In the genomic region with DNA sequence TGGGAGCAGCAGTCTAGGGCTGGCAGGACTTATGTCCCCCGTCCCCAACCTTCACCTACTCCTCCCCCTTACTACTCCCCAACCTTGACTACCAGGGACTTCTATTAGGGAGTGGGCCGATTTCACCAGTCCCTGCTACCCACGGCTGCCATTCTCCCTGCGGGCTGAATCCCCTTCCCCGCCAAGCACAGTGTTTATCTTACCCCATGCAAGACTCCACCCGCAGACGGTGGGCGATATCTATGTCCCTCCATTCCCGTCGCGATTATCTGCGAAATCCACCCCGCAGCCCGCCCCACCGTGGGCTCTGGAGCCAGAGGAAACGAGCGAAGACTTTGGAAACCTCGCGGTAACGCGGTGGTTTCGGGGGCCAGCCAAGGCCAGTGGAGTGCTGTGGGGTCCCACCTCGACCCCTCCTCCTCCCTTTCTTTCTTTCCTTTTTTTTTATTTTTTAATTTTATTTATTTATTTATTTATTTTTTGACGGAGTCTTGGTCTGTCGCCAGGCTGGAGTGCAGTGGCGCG, we compare ENCODE assay signal across 16 cellular contexts. TPM values are rescaled to one million over a fixed set of nuclear protein-coding genes. Genes with fewer than 3 reads are reported as not detected.
A peak's percentile ranks its signal among the peaks of the same experiment; 100 is the strongest.
DNase-seq lines count a peak whose midpoint lies in the region; ATAC-seq and TF ChIP-seq lines count a peak whose summit lies in the region.
"Had no signal": no experiment of that assay in that cellular context is flagged by ENCODE, and none has a peak within 500 bp of the region (broad histone marks: within the 10 kb centered on the region; RNA-seq: fewer than 3 reads in every experiment).

No MANE protein-coding gene starts in this region.

- no peak overlapping the region for H2BK12ac ChIP-seq in H9 (ENCODE audit: insufficient read length, low read depth, low read length)

- H3K27ac Mint-ChIP-seq in T-helper 2 cell treated with Interferon-gamma antibody and Interleukin-4, amounts not matched to agents 5 μg/mL and 100 μg/mL, for 36 hours = peak overlapping the region; percentile 62
- H3K27ac Mint-ChIP-seq in H9 (no peak overlapping the region; a peak in 1 of 7 replicates), brain (peak overlapping the region; percentile 74 to 97 (median 93)), neural crest cell (ENCODE audit: unreplicated experiment) (no peak overlapping the region)

- peaks cover 14% of the 10 kb centered on the region for H3K23me2 ChIP-seq in H9 (ENCODE audit: insufficient read length, low read depth, low read length, poor library complexity, severe bottlenecking)

- H4K91ac ChIP-seq in H9 (ENCODE audit: insufficient read length, low read depth, low read length) = no peak overlapping the region

- no peak overlapping the region for H3K4ac ChIP-seq in H9 (ENCODE audit: low read depth, low read length)

- H3K4me2 ChIP-seq in H9 (ENCODE audit: insufficient read depth, insufficient read length, low read length) = peak overlapping the region; percentile 72

- no peak for DNase-seq in T-helper 2 cell treated with Interferon-gamma antibody and Interleukin-4, amounts not matched to agents 5 μg/mL and 100 μg/mL, for 36 hours (ENCODE audit: low spot score)
- DNase-seq in T-helper 2 cell (no peak), H9 (no peak), neural crest cell (ENCODE audit: low read depth, low spot score) (no peak), SHP77 (lab: John Stamatoyannopoulos, UW) (no peak), NCI-H187 treated with DMSO at 0.1 percent for 48 hours (lab: John Stamatoyannopoulos, UW) (no peak)
- DNase-seq: brain microvascular endothelial cell; effector memory CD4-positive, alpha-beta T cell; NCI-H1417 had no signal

- no peak for ATAC-seq in GM19455 (IDR thresholded peaks at IDR 0.05; ENCODE audit: unreplicated experiment)

- WGBS in H9 (ENCODE audit: extremely low coverage, insufficient read length, low lambda C conversion rate) = no CpG with 5 or more reads among the region's 27 CpGs

- H3K27me3 ChIP-seq in H9 (ENCODE audit: insufficient read depth, low read length) = peaks cover 60% of the 10 kb centered on the region

- no peak overlapping the region for H4K5ac ChIP-seq in H9 (ENCODE audit: insufficient read length, low read depth, low read length)

- H3K36me3 Mint-ChIP-seq in T-helper 2 cell treated with Interferon-gamma antibody and Interleukin-4, amounts not matched to agents 5 μg/mL and 100 μg/mL, for 36 hours (ENCODE audit: low read depth) = peaks cover 2% of the 10 kb centered on the region
- peaks cover 0 to 1% (median 0%) of the 10 kb centered on the region in 3 experiments; a peak in 3 of 7 replicates for H3K36me3 Mint-ChIP-seq in H9 (ENCODE audit: insufficient read depth in 1 of 3, low read depth in 3 of 3)
- peaks cover 34% of the 10 kb centered on the region for H3K36me3 Mint-ChIP-seq in brain
- peaks cover 5% of the 10 kb centered on the region for H3K36me3 Mint-ChIP-seq in neural crest cell (ENCODE audit: low read depth)

- H3K9ac ChIP-seq in H9 (ENCODE audit: extremely low read depth, insufficient read length, low read length) = no peak overlapping the region

- H3K9me3 ChIP-seq in H9 (ENCODE audit: control insufficient read depth, low read depth, low read length) = no peaks in the 10 kb centered on the region
- H3K9me3 ChIP-seq: neutrophil had no signal

- H2BK15ac ChIP-seq in H9 (ENCODE audit: low read depth, low read length) = no peak overlapping the region

- no peak overlapping the region for H3K18ac ChIP-seq in H9 (ENCODE audit: insufficient read length, low read depth, low read length)

- H3K14ac ChIP-seq in H9 (ENCODE audit: insufficient read depth, low read length) = no peak overlapping the region

- peak overlapping the region; percentile 48 for H3K4me3 Mint-ChIP-seq in T-helper 2 cell treated with Interferon-gamma antibody and Interleukin-4, amounts not matched to agents 5 μg/mL and 100 μg/mL, for 36 hours
- H3K4me3 Mint-ChIP-seq in H9 (peak overlapping the region; percentile 43 to 81), brain (peak overlapping the region; percentile 65 to 85 (median 82)), neural crest cell (peak overlapping the region; percentile 81)

- peaks cover 4% of the 10 kb centered on the region for H4K20me1 ChIP-seq in H9 (ENCODE audit: control insufficient read depth, insufficient read depth, insufficient read length)

- no peak overlapping the region for H4K8ac ChIP-seq in H9 (replicated peaks; ENCODE audit: insufficient read length, low read depth, low read length)

- H2BK20ac ChIP-seq in H9 (ENCODE audit: low read depth, low read length, poor library complexity, severe bottlenecking) = no peak overlapping the region

- H2BK120ac ChIP-seq in H9 (ENCODE audit: low read depth, low read length, poor library complexity, severe bottlenecking) = no peak overlapping the region

- no peak overlapping the region for H2AK5ac ChIP-seq in H9 (ENCODE audit: insufficient read length, low read length)

- H3K27me3 Mint-ChIP-seq in T-helper 2 cell treated with Interferon-gamma antibody and Interleukin-4, amounts not matched to agents 5 μg/mL and 100 μg/mL, for 36 hours (ENCODE audit: low read depth) = peaks cover 82% of the 10 kb centered on the region
- H3K27me3 Mint-ChIP-seq in H9 (ENCODE audit: low read depth) (peaks cover 95% of the 10 kb centered on the region), brain (peaks cover 50% of the 10 kb centered on the region), neural crest cell (ENCODE audit: low read depth) (peaks cover 80% of the 10 kb centered on the region)

- no peaks in the 10 kb centered on the region for H3K79me2 ChIP-seq in H9 (ENCODE audit: insufficient read depth, low read length)

- no peak overlapping the region for H3K56ac ChIP-seq in H9 (ENCODE audit: insufficient read length, low read depth, low read length)

- no peak overlapping the region for H2AFZ ChIP-seq in H9 (ENCODE audit: low read length)

- TF ChIP-seq CTCF in H9 (conservative IDR thresholded peaks at IDR 0.05) = no peak
- no peak for TF ChIP-seq CTCF in brain (conservative IDR thresholded peaks at IDR 0.05)
- TF ChIP-seq CTCF in neural crest cell (conservative IDR thresholded peaks at IDR 0.05) = no peak

- no peaks in the 10 kb centered on the region for H3K79me1 ChIP-seq in H9 (ENCODE audit: insufficient read depth, low read depth, low read length, poor library complexity, severe bottlenecking)

- H3K23ac ChIP-seq in H9 (ENCODE audit: insufficient read length, low read depth, low read length) = no peak overlapping the region

- no peak overlapping the region for H3K27ac ChIP-seq in H9 (ENCODE audit: insufficient read length, low read depth, low read length)
- H3K27ac ChIP-seq: brain microvascular endothelial cell, neutrophil had no signal

- H2BK5ac ChIP-seq in H9 (ENCODE audit: insufficient read length, low read length) = no peak overlapping the region

- H3K9me3 Mint-ChIP-seq in T-helper 2 cell treated with Interferon-gamma antibody and Interleukin-4, amounts not matched to agents 5 μg/mL and 100 μg/mL, for 36 hours = no peaks in the 10 kb centered on the region
- H3K9me3 Mint-ChIP-seq in H9 = peaks cover 2 to 6% of the 10 kb centered on the region in 2 experiments; a peak in 2 of 5 replicates
- H3K9me3 Mint-ChIP-seq in brain = peaks cover 10 to 45% (median 17%) of the 10 kb centered on the region in 5 experiments
- no peaks in the 10 kb centered on the region for H3K9me3 Mint-ChIP-seq in neural crest cell

- H3K4me1 ChIP-seq in H9 (ENCODE audit: insufficient read depth, low read length) = peaks cover 3% of the 10 kb centered on the region; the same call in 1 of the 2 replicates

- no peak overlapping the region for H3T11ph ChIP-seq in H9 (ENCODE audit: low read length)

- peaks cover 11% of the 10 kb centered on the region for H3K4me1 Mint-ChIP-seq in T-helper 2 cell treated with Interferon-gamma antibody and Interleukin-4, amounts not matched to agents 5 μg/mL and 100 μg/mL, for 36 hours (ENCODE audit: low read depth)
- H3K4me1 Mint-ChIP-seq in H9 = peaks cover 64 to 74% of the 10 kb centered on the region in 2 experiments
- peaks cover 89% of the 10 kb centered on the region for H3K4me1 Mint-ChIP-seq in brain
- H3K4me1 Mint-ChIP-seq in neural crest cell = peaks cover 53% of the 10 kb centered on the region

RNA-seq across cellular contexts. Expression of a gene that starts 4.7 kb away (rescaled TPM):
- total RNA-seq in H9 (2021) (0.09 TPM in 2 replicates), neural crest cell (9.6 and 10.9 TPM in 2 replicates)
- 30.2 TPM for polyA plus RNA-seq in brain (ENCODE audit: insufficient read depth, low read depth, low replicate concordance)
- total RNA-seq: K562 had no signal
- polyA plus RNA-seq: K562 had no signal

RNA-seq across cellular contexts. Expression of a gene that starts 38.4 kb away (rescaled TPM):
- total RNA-seq in H9 (2021) (0.11 and 0.35 TPM in 2 replicates), neural crest cell (1.5 and 2.6 TPM in 2 replicates)
- 13.7 TPM for polyA plus RNA-seq in brain (ENCODE audit: insufficient read depth, low read depth, low replicate concordance)
- total RNA-seq: K562 had no signal
- polyA plus RNA-seq: K562 had no signal

RNA-seq across cellular contexts. Expression of a gene that starts 52.8 kb away (rescaled TPM):
- 0.72 and 0.90 TPM in 2 replicates for total RNA-seq in H9 (2021)
- not detected for polyA plus RNA-seq in brain (ENCODE audit: insufficient read depth, low read depth, low replicate concordance)
- total RNA-seq in neural crest cell = not detected in 2 replicates
- total RNA-seq: A673, K562, left colon, RPMI7951 had no signal
- polyA plus RNA-seq: K562 had no signal

Comparison
In these comparisons a context has a peak if more than half of its experiments do, and no peak if none do; other contexts are left out.
1. H3K27ac Mint-ChIP-seq: peak in T-helper 2 cell treated with Interferon-gamma antibody and Interleukin-4, amounts not matched to agents 5 μg/mL and 100 μg/mL, for 36 hours (single experiment) and brain (5 of 5); none in H9 (0 of 3) and neural crest cell (single experiment).
2. Peak in every context shown above with its lines, with median percentiles within 50 percentile points of each other: H3K4me3 Mint-ChIP-seq.